ENCODE assay signal across 28 cellular contexts in genomic region chr19:33629826-33630375, GRCh38. TPM values are rescaled to one million over a fixed set of nuclear protein-coding genes. Genes with fewer than 3 reads are reported as not detected.
"Had no signal": no experiment of that assay in that cellular context is flagged by ENCODE, and none has a peak within 500 bp of the region (broad histone marks: within the 10 kb centered on the region; RNA-seq: fewer than 3 reads in every experiment).

No MANE protein-coding gene starts in this region.

- ATAC-seq: activated naive CD4-positive, alpha-beta T cell treated with anti-CD3 and anti-CD28 coated beads, Interleukin-2, amount 50 U/mL, for 72 hours; gastrocnemius medialis; pancreas; psoas muscle; stimulated activated memory B cell treated with anti-CD40 and anti-IgM and Interleukin-4, amounts not matched to agents 10 μg/mL and 1 μg/mL and 100 μg/mL, for 72 hours had no signal

- H3K27me3 ChIP-seq: tibial nerve had no signal

- H3K4me3 ChIP-seq: colonic mucosa, dorsolateral prefrontal cortex, gastrocnemius medialis, hepatocyte, pancreas, psoas muscle, sigmoid colon, smooth muscle cell, tibial nerve had no signal

- H3K79me2 ChIP-seq: hepatocyte had no signal

- H3K9me3 Mint-ChIP-seq: activated CD4-positive, alpha-beta memory T cell treated with anti-CD3 and anti-CD28 coated beads for 36 hours; activated CD4-positive, alpha-beta T cell treated with anti-CD3 and anti-CD28 coated beads, Interleukin-2, amount 10 ng/mL, durations not matched to agents 24 days and 14 days; activated naive CD4-positive, alpha-beta T cell treated with anti-CD3 and anti-CD28 coated beads, Interleukin-2, amount 50 U/mL, for 72 hours; activated T-helper 2 cell treated with anti-CD3 and anti-CD28 coated beads, Interferon-gamma antibody, Interleukin-2, Interleukin-4, amounts not matched to agents 10 μg/mL and 5 μg/mL and 100 μg/mL, durations not matched to agents 14 hours and 24 hours and 36 hours; mesothelial cell of epicardium; nephron progenitor cell; stimulated activated memory B cell treated with anti-CD40 and anti-IgM and Interleukin-4, amounts not matched to agents 10 μg/mL and 1 μg/mL and 100 μg/mL, for 72 hours had no signal

- H3K4me2 ChIP-seq: hepatocyte, smooth muscle cell had no signal

- DNase-seq: activated CD4-positive, alpha-beta memory T cell treated with anti-CD3 and anti-CD28 coated beads for 36 hours; activated CD4-positive, alpha-beta T cell treated with anti-CD3 and anti-CD28 coated beads, Interleukin-2, amount 10 ng/mL, durations not matched to agents 24 days and 14 days; activated CD4-positive, CD25-positive, alpha-beta regulatory T cell treated with anti-CD3 and anti-CD28 coated beads, Interleukin-2, amount 50 U/mL, for 72 hours; activated naive CD4-positive, alpha-beta T cell; activated T-cell treated with anti-CD3 and anti-CD28 coated beads, Interleukin-2, amount 50 U/mL, for 48 hours; anterior cingulate cortex; colonic mucosa; effector memory CD4-positive, alpha-beta T cell; erythroblast; gastrocnemius medialis; kidney; naive B cell; nephron progenitor cell; pancreas; psoas muscle; stimulated activated CD4-positive, alpha-beta T cell treated with anti-CD3 and anti-CD28 coated beads, Interleukin-1b, Interleukin-23, amount 100 ng/mL, for 48 hours; stimulated activated CD4-positive, alpha-beta T cell treated with anti-CD3 and anti-CD28 coated beads, Interleukin-4, amount 100 ng/mL, for 4 hours; stimulated activated CD8-positive, alpha-beta memory T cell treated with anti-CD3 and anti-CD28 coated beads, Interleukin-4, amount 100 ng/mL, for 48 hours; T-helper 2 cell had no signal

- H3K9me3 ChIP-seq: colonic mucosa, gastrocnemius medialis, pancreas, psoas muscle, sigmoid colon had no signal

- H3K36me3 ChIP-seq: colonic mucosa, gastrocnemius medialis, pancreas, sigmoid colon, tibial nerve had no signal

- FAIRE-seq: kidney, pancreas had no signal

- H3K4me1 ChIP-seq: colonic mucosa, gastrocnemius medialis, pancreas, psoas muscle, sigmoid colon, tibial nerve had no signal

- H3K4me3 Mint-ChIP-seq: activated CD4-positive, alpha-beta memory T cell treated with anti-CD3 and anti-CD28 coated beads for 36 hours; activated CD4-positive, alpha-beta T cell treated with anti-CD3 and anti-CD28 coated beads, Interleukin-2, amount 10 ng/mL, durations not matched to agents 24 days and 14 days; mesothelial cell of epicardium; naive B cell; nephron progenitor cell; stimulated activated memory B cell treated with anti-CD40 and anti-IgM and Interleukin-4, amounts not matched to agents 10 μg/mL and 1 μg/mL and 100 μg/mL, for 72 hours had no signal

- H3K27ac Mint-ChIP-seq: activated CD4-positive, alpha-beta memory T cell treated with anti-CD3 and anti-CD28 coated beads for 36 hours; activated CD4-positive, alpha-beta T cell treated with anti-CD3 and anti-CD28 coated beads, Interleukin-2, amount 10 ng/mL, durations not matched to agents 24 days and 14 days; activated naive CD4-positive, alpha-beta T cell treated with anti-CD3 and anti-CD28 coated beads, Interleukin-2, amount 50 U/mL, for 72 hours; activated T-helper 2 cell treated with anti-CD3 and anti-CD28 coated beads, Interferon-gamma antibody, Interleukin-2, Interleukin-4, amounts not matched to agents 10 μg/mL and 5 μg/mL and 100 μg/mL, durations not matched to agents 14 hours and 24 hours and 36 hours; mesothelial cell of epicardium; naive B cell; nephron progenitor cell; stimulated activated memory B cell treated with anti-CD40 and anti-IgM and Interleukin-4, amounts not matched to agents 10 μg/mL and 1 μg/mL and 100 μg/mL, for 72 hours had no signal

- H3K4me1 Mint-ChIP-seq: activated CD4-positive, alpha-beta T cell treated with anti-CD3 and anti-CD28 coated beads, Interleukin-2, amount 10 ng/mL, durations not matched to agents 24 days and 14 days; mesothelial cell of epicardium; naive B cell; stimulated activated memory B cell treated with anti-CD40 and anti-IgM and Interleukin-4, amounts not matched to agents 10 μg/mL and 1 μg/mL and 100 μg/mL, for 72 hours had no signal

- H3K36me3 Mint-ChIP-seq: activated CD4-positive, alpha-beta memory T cell treated with anti-CD3 and anti-CD28 coated beads for 36 hours; activated naive CD4-positive, alpha-beta T cell treated with anti-CD3 and anti-CD28 coated beads, Interleukin-2, amount 50 U/mL, for 72 hours; mesothelial cell of epicardium; naive B cell; stimulated activated memory B cell treated with anti-CD40 and anti-IgM and Interleukin-4, amounts not matched to agents 10 μg/mL and 1 μg/mL and 100 μg/mL, for 72 hours had no signal

- H2AFZ ChIP-seq: hepatocyte had no signal

- H3K27ac ChIP-seq: colonic mucosa, dorsolateral prefrontal cortex, gastrocnemius medialis, hepatocyte, pancreas, psoas muscle, sigmoid colon, tibial nerve had no signal

- H3K27me3 Mint-ChIP-seq: activated CD4-positive, alpha-beta T cell treated with anti-CD3 and anti-CD28 coated beads, Interleukin-2, amount 10 ng/mL, durations not matched to agents 24 days and 14 days had no signal

RNA-seq across cellular contexts. Expression of gene CHST8, which starts 8.1 kb away (rescaled TPM):
- total RNA-seq: activated CD4-positive, alpha-beta memory T cell treated with anti-CD3 and anti-CD28 coated beads for 36 hours; activated CD4-positive, alpha-beta T cell treated with anti-CD3 and anti-CD28 coated beads, Interleukin-2, amount 10 ng/mL, durations not matched to agents 24 days and 14 days; activated naive CD4-positive, alpha-beta T cell treated with anti-CD3 and anti-CD28 coated beads, Interleukin-2, amount 50 U/mL, for 72 hours; activated T-helper 2 cell treated with anti-CD3 and anti-CD28 coated beads, Interferon-gamma antibody, Interleukin-2, Interleukin-4, amounts not matched to agents 10 μg/mL and 5 μg/mL and 100 μg/mL, durations not matched to agents 14 hours and 24 hours and 36 hours; colonic mucosa; smooth muscle cell had no signal
